15 cellular contexts compared by ENCODE assay signal in genomic region chr9:117616436-117616835, GRCh38.
DNase-seq lines count a peak whose midpoint lies in the region; ATAC-seq and TF ChIP-seq lines count a peak whose summit lies in the region.
"Had no signal": no experiment of that assay in that cellular context is flagged by ENCODE, and none has a peak within 500 bp of the region (broad histone marks: within the 10 kb centered on the region; RNA-seq: fewer than 3 reads in every experiment).

No MANE protein-coding gene starts in this region.

- peak overlapping the region; percentile 69 for H3K27ac ChIP-seq in WERI-Rb-1
- H3K27ac ChIP-seq in lower lobe of right lung: no peak overlapping the region
- no peak overlapping the region for H3K27ac ChIP-seq in smooth muscle cell (ENCODE audit: low read depth)
- H3K27ac ChIP-seq in transverse colon: no peak overlapping the region
- H3K27ac ChIP-seq: esophagus muscularis mucosa, suprapubic skin had no signal

- no peak overlapping the region for H3K9ac ChIP-seq in smooth muscle cell (ENCODE audit: low read depth)

- H2AFZ ChIP-seq in smooth muscle cell (ENCODE audit: low read depth): no peak overlapping the region

- H3K4me3 ChIP-seq in WERI-Rb-1 (ENCODE audit: low read depth, low read length): peak overlapping the region; percentile 6
- H3K4me3 ChIP-seq in lower lobe of right lung: no peak overlapping the region
- H3K4me3 ChIP-seq in smooth muscle cell: no peak overlapping the region
- H3K4me3 ChIP-seq in transverse colon: no peak overlapping the region
- H3K4me3 ChIP-seq: esophagus muscularis mucosa, suprapubic skin had no signal

- H3K9me3 ChIP-seq in WERI-Rb-1 (ENCODE audit: severe bottlenecking) (peaks cover 5% of the 10 kb centered on the region), lower lobe of right lung (no peaks in the 10 kb centered on the region), smooth muscle cell (replicated peaks; ENCODE audit: low read depth) (no peaks in the 10 kb centered on the region), transverse colon (no peaks in the 10 kb centered on the region)
- H3K9me3 ChIP-seq: esophagus muscularis mucosa, suprapubic skin had no signal

- 66% methylated on average over 3 of the region's 3 CpGs for WGBS in smooth muscle cell (ENCODE audit: low lambda C conversion rate)
- WGBS in transverse colon (ENCODE audit: low coverage in 1 of 2), 2 donors: 31 to 51% methylated on average over 3 of the region's 3 CpGs

- no peak for TF ChIP-seq EP300 in transverse colon (IDR thresholded peaks at IDR 0.05; ENCODE audit: low read depth)

- H3K36me3 ChIP-seq in WERI-Rb-1 (no peaks in the 10 kb centered on the region), lower lobe of right lung (no peaks in the 10 kb centered on the region), smooth muscle cell (ENCODE audit: low read depth) (no peaks in the 10 kb centered on the region), transverse colon (no peaks in the 10 kb centered on the region)
- H3K36me3 ChIP-seq: esophagus muscularis mucosa, suprapubic skin had no signal

- H4K20me1 ChIP-seq in smooth muscle cell (ENCODE audit: low read depth): no peaks in the 10 kb centered on the region

- intact Hi-C loops in lower lobe of right lung (cut with DNase I): no loop called here
- intact Hi-C loops in transverse colon (cut with DNase I; ENCODE audit: low total_unique reads): no loop called here

- H3K4me1 ChIP-seq in lower lobe of right lung: no peaks in the 10 kb centered on the region
- no peaks in the 10 kb centered on the region for H3K4me1 ChIP-seq in smooth muscle cell (ENCODE audit: low read depth)
- H3K4me1 ChIP-seq in transverse colon: no peaks in the 10 kb centered on the region
- H3K4me1 ChIP-seq: esophagus muscularis mucosa, suprapubic skin had no signal

- ATAC-seq in lower lobe of right lung: no peak
- ATAC-seq: naive thymus-derived CD4-positive, alpha-beta T cell had no signal

- peak; percentile 76 for DNase-seq in DMS 273 treated with DMSO at 0.1 percent for 48 hours (lab: John Stamatoyannopoulos, UW)
- peak; percentile 75 for DNase-seq in NCI-H1105 treated with DMSO at 0.1 percent for 48 hours (lab: John Stamatoyannopoulos, UW)
- peak; percentile 53 for DNase-seq in NCI-H345 (lab: John Stamatoyannopoulos, UW)
- DNase-seq in WERI-Rb-1: peak; percentile 87
- DNase-seq in lower lobe of right lung: no peak
- no peak for DNase-seq in stimulated activated CD4-positive, alpha-beta T cell treated with anti-CD3 and anti-CD28 coated beads, Interleukin-12 subunit alpha, Interleukin-12 subunit beta, amount 100 ng/mL, for 4 hours
- DNase-seq in smooth muscle cell (lab: John Stamatoyannopoulos, UW; ENCODE audit: unreplicated experiment): no peak
- DNase-seq in transverse colon: no peak
- DNase-seq: activated naive CD4-positive, alpha-beta T cell; CD8-positive, alpha-beta memory T cell; HFFc6; KG1; naive thymus-derived CD4-positive, alpha-beta T cell had no signal

- in situ Hi-C loops in transverse colon (cut with MboI; ENCODE audit: low pct_ligation_motif_present in 1 of 4, low pct_unique_long_range_greater_than_20kb in 1 of 4, low sequenced_read_pairs in 3 of 4): no loop called here

- no peak overlapping the region for H3K4me2 ChIP-seq in smooth muscle cell

- TF ChIP-seq CTCF in WERI-Rb-1 (IDR thresholded peaks at IDR 0.05; ENCODE audit: low read depth, low read length) (peak; percentile 25; the same call in 1 of the 2 replicates), lower lobe of right lung (IDR thresholded peaks at IDR 0.05) (no peak), smooth muscle cell (IDR thresholded peaks at IDR 0.05; ENCODE audit: borderline replicate concordance, insufficient read depth, poor library complexity, severe bottlenecking) (no peak), transverse colon (IDR thresholded peaks at IDR 0.05) (no peak)

- H3K27me3 ChIP-seq in WERI-Rb-1 (ENCODE audit: insufficient read depth, low read depth, severe bottlenecking) (no peaks in the 10 kb centered on the region), lower lobe of right lung (ENCODE audit: low read depth) (no peaks in the 10 kb centered on the region), smooth muscle cell (ENCODE audit: low read depth) (no peaks in the 10 kb centered on the region), transverse colon (no peaks in the 10 kb centered on the region)
- H3K27me3 ChIP-seq: suprapubic skin had no signal

- no peaks in the 10 kb centered on the region for H3K79me2 ChIP-seq in smooth muscle cell (ENCODE audit: low read depth)

- no peak for TF ChIP-seq POLR2A in transverse colon (IDR thresholded peaks at IDR 0.05)

- no peaks in the 10 kb centered on the region for H3F3A ChIP-seq in smooth muscle cell (ENCODE audit: low read depth)

Comparison
In these comparisons a context has a peak if more than half of its experiments do, and no peak if none do; other contexts are left out.
1. DNase-seq: peak in DMS 273 treated with DMSO at 0.1 percent for 48 hours (single experiment), NCI-H1105 treated with DMSO at 0.1 percent for 48 hours (single experiment), NCI-H345 (single experiment) and WERI-Rb-1 (single experiment); none in lower lobe of right lung (single experiment), stimulated activated CD4-positive, alpha-beta T cell treated with anti-CD3 and anti-CD28 coated beads, Interleukin-12 subunit alpha, Interleukin-12 subunit beta, amount 100 ng/mL, for 4 hours (single experiment), smooth muscle cell (single experiment) and transverse colon (single experiment).